8 cellular contexts compared by ENCODE assay signal in the genomic region with DNA sequence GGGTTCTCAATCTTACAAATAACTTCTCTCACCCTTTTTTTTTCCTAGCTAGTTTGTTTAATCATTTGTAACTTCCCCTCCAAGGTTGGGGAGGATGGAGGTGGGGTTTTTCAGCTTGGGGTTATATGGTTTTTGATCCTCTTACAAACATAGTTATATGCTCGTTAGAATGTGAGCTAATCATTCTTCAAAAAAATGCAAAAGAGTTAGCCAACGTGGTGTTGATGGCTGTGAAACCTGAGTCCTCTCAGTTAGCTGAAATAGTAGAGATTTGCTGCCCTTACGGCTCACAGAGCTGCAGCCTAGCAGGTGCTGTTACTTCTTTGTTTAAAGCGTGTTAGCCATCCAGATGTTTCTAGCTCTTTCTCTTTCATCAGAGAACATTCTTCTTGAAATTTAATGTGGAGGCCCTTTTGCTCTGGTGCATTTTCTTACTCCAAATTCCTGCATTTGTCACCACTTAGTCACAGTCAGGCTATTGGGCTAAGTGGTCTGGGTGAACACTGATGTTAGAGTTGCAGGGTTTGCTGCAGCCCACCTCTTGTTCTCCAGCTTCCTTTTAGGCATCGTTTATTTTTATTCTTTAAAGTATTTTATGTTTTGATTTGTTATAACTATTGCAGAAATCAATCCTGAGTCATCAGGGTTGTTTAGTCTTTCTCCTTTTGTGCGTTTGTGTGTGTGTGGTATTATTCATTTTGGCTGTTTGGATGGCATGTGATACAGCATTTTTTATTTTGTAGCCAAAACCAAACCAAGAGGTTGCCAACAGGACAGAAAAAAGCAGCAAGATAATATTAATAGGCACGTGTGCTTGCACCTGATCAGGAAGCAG. TPM values are rescaled to one million over a fixed set of nuclear protein-coding genes. Genes with fewer than 3 reads are reported as not detected.
A peak's percentile ranks its signal among the peaks of the same experiment; 100 is the strongest.
DNase-seq lines count a peak whose midpoint lies in the region; ATAC-seq and TF ChIP-seq lines count a peak whose summit lies in the region.

No MANE protein-coding gene starts in this region.

- 78% methylated on average over 7 of the region's 7 CpGs for WGBS in testis, 2 donors

- H3K9me3 ChIP-seq in testis: no peaks in the 10 kb centered on the region

- H3K4me3 ChIP-seq in fibroblast of villous mesenchyme (ENCODE audit: low read depth, low read length) (no peak overlapping the region), testis (no peak overlapping the region)

- intact Hi-C loops in testis (cut with DNase I; ENCODE audit: low total_unique reads): no loop called here
- intact Hi-C loops in posterior vena cava (cut with DNase I): no loop called here

- H3K27ac ChIP-seq in testis: no peak overlapping the region

- no peaks in the 10 kb centered on the region for H3K4me1 ChIP-seq in testis

- no peaks in the 10 kb centered on the region for H3K36me3 ChIP-seq in testis (ENCODE audit: low read depth, missing control alignments)

- TF ChIP-seq CTCF in fibroblast of villous mesenchyme (IDR thresholded peaks at IDR 0.05; ENCODE audit: insufficient read depth, low read depth, low read length) (no peak), testis (IDR thresholded peaks at IDR 0.05) (no peak)

- no peaks in the 10 kb centered on the region for H3K27me3 ChIP-seq in testis

- ATAC-seq in GM21447 (IDR thresholded peaks at IDR 0.05; ENCODE audit: unreplicated experiment): peak; percentile 96

- peak; percentile 84 for DNase-seq in EL
- peak; percentile 66 for DNase-seq in HS-27A (ENCODE audit: low read depth)
- DNase-seq in fibroblast of villous mesenchyme (ENCODE audit: low read depth): peak; percentile 82
- DNase-seq in testis: no peak
- no peak for DNase-seq in NOMO-1 treated with DMSO at 0.1 percent for 48 hours (lab: John Stamatoyannopoulos, UW; ENCODE audit: unreplicated experiment)
- no peak for DNase-seq in DMS53 (lab: John Stamatoyannopoulos, UW)
- no peak for DNase-seq in posterior vena cava (ENCODE audit: low spot score)

- no peak for TF ChIP-seq POLR2A in testis (IDR thresholded peaks at IDR 0.05)

RNA-seq across cellular contexts. Expression of a gene that starts 41.1 kb away (rescaled TPM):
- total RNA-seq in fibroblast of villous mesenchyme (152 and 162 TPM in 2 replicates), testis (100 to 1,000 TPM in 1 of 2 donors, 10 to 100 TPM in 1; 94.1 to 110 TPM), posterior vena cava (10 to 100 TPM; 58.6 to 68.9 TPM)
- polyA plus RNA-seq in testis (ENCODE audit: insufficient read depth, low read depth, low replicate concordance): 44.8 TPM

Comparison
In these comparisons a context has a peak if more than half of its experiments do, and no peak if none do; other contexts are left out.
1. DNase-seq: peak in EL (single experiment), HS-27A (single experiment) and fibroblast of villous mesenchyme (single experiment); none in testis (single experiment), NOMO-1 treated with DMSO at 0.1 percent for 48 hours (single experiment), DMS53 (single experiment) and posterior vena cava (single experiment).